12 cellular contexts compared by ENCODE assay signal in genomic region chr12:97716356-97716755, GRCh38.
DNase-seq lines count a peak whose midpoint lies in the region; ATAC-seq and TF ChIP-seq lines count a peak whose summit lies in the region.
"Had no signal": no experiment of that assay in that cellular context is flagged by ENCODE, and none has a peak within 500 bp of the region (broad histone marks: within the 10 kb centered on the region; RNA-seq: fewer than 3 reads in every experiment).

No MANE protein-coding gene starts in this region.

- intact Hi-C loops in esophagus muscularis mucosa (cut with DNase I), result loop anchor here (5.0 kb wide), 1 partner anchor 286 kb away; no protein-coding TSS in a partner anchor
- intact Hi-C loops in CD4-positive, alpha-beta T cell (cut with DNase I, micrococcal nuclease), result no loop called here

- no peak for ATAC-seq in CD4-positive, alpha-beta T cell (ENCODE audit: poor library complexity)
- no peak for ATAC-seq in effector memory CD8-positive, alpha-beta T cell (replicated peaks)
- ATAC-seq: activated T-helper 17 cell treated with anti-CD3 and anti-CD28 coated beads, Interleukin-2, amount 50 U/mL, for 72 hours; K562 had no signal

- no peaks in the 10 kb centered on the region for H3K36me3 Mint-ChIP-seq in CD4-positive, alpha-beta T cell (ENCODE audit: low read depth)
- no peaks in the 10 kb centered on the region for H3K36me3 Mint-ChIP-seq in effector memory CD8-positive, alpha-beta T cell (ENCODE audit: insufficient read depth)

- no peaks in the 10 kb centered on the region for H3K27me3 Mint-ChIP-seq in CD4-positive, alpha-beta T cell
- peaks cover 0 to 6% of the 10 kb centered on the region in 2 donors for H3K27me3 Mint-ChIP-seq in effector memory CD8-positive, alpha-beta T cell

- peak; percentile 33 to 58 (median 38) for TF ChIP-seq CTCF in esophagus muscularis mucosa (IDR thresholded peaks at IDR 0.05)
- TF ChIP-seq CTCF in CD4-positive, alpha-beta T cell (IDR thresholded peaks at IDR 0.05), result no peak

- no peak for TF ChIP-seq EP300 in esophagus muscularis mucosa (IDR thresholded peaks at IDR 0.05)

- no peaks in the 10 kb centered on the region for H3K9me3 Mint-ChIP-seq in CD4-positive, alpha-beta T cell
- H3K9me3 Mint-ChIP-seq in effector memory CD8-positive, alpha-beta T cell, result peaks cover 0 to 21% of the 10 kb centered on the region in 2 donors

- POLR2A ChIA-PET in CD4-positive, alpha-beta T cell (lab: Charles Lee), result no interaction called here

- no peaks in the 10 kb centered on the region for H3K4me1 Mint-ChIP-seq in CD4-positive, alpha-beta T cell (ENCODE audit: low read depth)
- no peaks in the 10 kb centered on the region for H3K4me1 Mint-ChIP-seq in effector memory CD8-positive, alpha-beta T cell (ENCODE audit: low read depth in 2 of 2)
- H3K4me1 Mint-ChIP-seq: activated T-helper 17 cell treated with anti-CD3 and anti-CD28 coated beads, Interleukin-2, amount 50 U/mL, for 72 hours had no signal

- no peak overlapping the region for H3K27ac ChIP-seq in esophagus muscularis mucosa (replicated peaks in 1 of 4)
- H3K27ac ChIP-seq in CD4-positive, alpha-beta T cell (ENCODE audit: low read depth, low read length), result no peak overlapping the region
- H3K27ac ChIP-seq: BLaER1 had no signal

- CTCF ChIA-PET in CD4-positive, alpha-beta T cell (lab: Charles Lee), result no interaction called here

- H3K36me3 ChIP-seq in esophagus muscularis mucosa, result no peaks in the 10 kb centered on the region
- H3K36me3 ChIP-seq: BLaER1 had no signal

- H3K9me3 ChIP-seq in esophagus muscularis mucosa, result no peaks in the 10 kb centered on the region
- no peaks in the 10 kb centered on the region for H3K9me3 ChIP-seq in CD4-positive, alpha-beta T cell (ENCODE audit: control insufficient read depth, low read length)
- H3K9me3 ChIP-seq: BLaER1 had no signal

- 87% methylated on average over 1 of the region's 1 CpG for WGBS in esophagus muscularis mucosa

- no peaks in the 10 kb centered on the region for H3K27me3 ChIP-seq in esophagus muscularis mucosa
- H3K27me3 ChIP-seq in CD4-positive, alpha-beta T cell (ENCODE audit: control insufficient read depth, insufficient read depth, low read length), result no peaks in the 10 kb centered on the region
- H3K27me3 ChIP-seq: BLaER1 had no signal

- TF ChIP-seq POLR2A in esophagus muscularis mucosa (IDR thresholded peaks at IDR 0.05; ENCODE audit: low read depth), result no peak

- no peak overlapping the region for H3K27ac Mint-ChIP-seq in CD4-positive, alpha-beta T cell
- no peak overlapping the region for H3K27ac Mint-ChIP-seq in effector memory CD8-positive, alpha-beta T cell
- H3K27ac Mint-ChIP-seq: activated T-helper 17 cell treated with anti-CD3 and anti-CD28 coated beads, Interleukin-2, amount 50 U/mL, for 72 hours had no signal

- H3K4me3 Mint-ChIP-seq in CD4-positive, alpha-beta T cell, result no peak overlapping the region
- no peak overlapping the region for H3K4me3 Mint-ChIP-seq in effector memory CD8-positive, alpha-beta T cell
- H3K4me3 Mint-ChIP-seq: activated T-helper 17 cell treated with anti-CD3 and anti-CD28 coated beads, Interleukin-2, amount 50 U/mL, for 72 hours had no signal

- peaks cover 0 to 6% (median 0%) of the 10 kb centered on the region in 4 donors for H3K4me1 ChIP-seq in esophagus muscularis mucosa
- H3K4me1 ChIP-seq: BLaER1 had no signal

- H3K4me3 ChIP-seq in esophagus muscularis mucosa, result no peak overlapping the region
- H3K4me3 ChIP-seq: BLaER1, K562 had no signal

- peak; percentile 1 to 3 for DNase-seq in SHP77 (lab: John Stamatoyannopoulos, UW)
- no peak for DNase-seq in SHP77 treated with DMSO at 0.1 percent for 48 hours (lab: John Stamatoyannopoulos, UW)
- DNase-seq in NCI-H748 treated with DMSO at 0.1 percent for 48 hours (lab: John Stamatoyannopoulos, UW), result peak; percentile 49
- DNase-seq in esophagus muscularis mucosa (ENCODE audit: extremely low spot score), result no peak
- peak; percentile 2 for DNase-seq in stromal cell of bone marrow (ENCODE audit: low read depth)
- DNase-seq in CD4-positive, alpha-beta T cell, result no peak
- no peak for DNase-seq in activated CD4-positive, alpha-beta T cell treated with anti-CD3 and anti-CD28 coated beads, Interleukin-2, amount 50 U/mL, for 48 hours
- no peak for DNase-seq in effector memory CD8-positive, alpha-beta T cell
- DNase-seq: stimulated activated CD4-positive, alpha-beta T cell treated with anti-CD3 and anti-CD28 coated beads, Interleukin-4, amount 100 ng/mL, for 1 hour had no signal

Comparison
In these comparisons a context has a peak if more than half of its experiments do, and no peak if none do; other contexts are left out.
1. DNase-seq: peak in SHP77 (2 of 2), NCI-H748 treated with DMSO at 0.1 percent for 48 hours (single experiment) and stromal cell of bone marrow (single experiment); none in SHP77 treated with DMSO at 0.1 percent for 48 hours (single experiment), esophagus muscularis mucosa (single experiment), CD4-positive, alpha-beta T cell (0 of 10), activated CD4-positive, alpha-beta T cell treated with anti-CD3 and anti-CD28 coated beads, Interleukin-2, amount 50 U/mL, for 48 hours (0 of 2) and effector memory CD8-positive, alpha-beta T cell (0 of 3).